21 cellular contexts compared by ENCODE assay signal in the genomic region with DNA sequence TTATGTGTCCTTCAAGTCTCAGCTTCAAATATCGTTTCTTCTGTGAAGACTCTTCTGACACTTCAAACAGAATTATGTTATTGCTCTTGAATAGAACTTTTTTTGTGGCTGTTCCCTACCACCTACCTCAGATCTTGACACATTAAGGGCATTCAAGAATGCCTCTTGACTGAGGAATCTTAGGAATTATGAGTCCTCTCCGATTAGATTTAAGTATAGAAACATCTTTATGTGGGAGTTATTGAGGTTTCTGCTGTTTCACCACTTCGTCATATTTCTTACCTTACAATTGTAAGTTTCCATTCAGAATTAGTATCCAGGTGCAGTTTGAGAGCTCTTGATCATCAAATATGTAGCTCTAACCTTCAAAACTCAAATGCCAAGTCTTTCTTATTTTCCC.
"Had no signal": no experiment of that assay in that cellular context is flagged by ENCODE, and none has a peak within 500 bp of the region (broad histone marks: within the 10 kb centered on the region; RNA-seq: fewer than 3 reads in every experiment).

No MANE protein-coding gene starts in this region.

- H3K27me3 Mint-ChIP-seq: naive B cell had no signal

- DNase-seq: cortex of kidney; effector memory CD4-positive, alpha-beta T cell; gastrocnemius medialis; islet precursor cell; left ventricle myocardium inferior; lower lobe of right lung; mesenchymal stem cell; naive B cell; occipital lobe; psoas muscle; stimulated activated CD4-positive, alpha-beta T cell treated with anti-CD3 and anti-CD28 coated beads, Interleukin-2, amount 100 ng/mL, for 24 hours; stimulated activated naive CD4-positive, alpha-beta T cell; stomach; substantia nigra; transverse colon had no signal

- H3K27ac Mint-ChIP-seq: naive B cell, nephron had no signal

- H3K9me3 ChIP-seq: gastrocnemius medialis, left ventricle myocardium inferior, lower lobe of right lung, psoas muscle, thoracic aorta, transverse colon had no signal

- H3K9me3 Mint-ChIP-seq: nephron had no signal

- FAIRE-seq: endometrium had no signal

- H3K36me3 ChIP-seq: gastrocnemius medialis, left ventricle myocardium inferior, lower lobe of right lung, stomach, thoracic aorta, transverse colon had no signal

- H3K4me3 ChIP-seq: gastrocnemius medialis, left ventricle myocardium inferior, lower lobe of right lung, psoas muscle, skin epidermis, stomach, thoracic aorta, transverse colon had no signal

- H3K4me1 ChIP-seq: gastrocnemius medialis, left ventricle myocardium inferior, lower lobe of right lung, psoas muscle, stomach, transverse colon had no signal

- H3K27me3 ChIP-seq: gastrocnemius medialis, stomach, transverse colon had no signal

- H3K27ac ChIP-seq: gastrocnemius medialis, left ventricle myocardium inferior, lower lobe of right lung, psoas muscle, skin epidermis, stomach, thoracic aorta, transverse colon had no signal

- H3K4me1 Mint-ChIP-seq: naive B cell, nephron had no signal

- H3K36me3 Mint-ChIP-seq: naive B cell had no signal

- H3K4me3 Mint-ChIP-seq: naive B cell, nephron had no signal

- ATAC-seq: esophagus mucosa, gastrocnemius medialis, lower lobe of right lung, psoas muscle, sciatic nerve had no signal
